Comparison of ENCODE assay signal across 1 cellular context in the genomic region with DNA sequence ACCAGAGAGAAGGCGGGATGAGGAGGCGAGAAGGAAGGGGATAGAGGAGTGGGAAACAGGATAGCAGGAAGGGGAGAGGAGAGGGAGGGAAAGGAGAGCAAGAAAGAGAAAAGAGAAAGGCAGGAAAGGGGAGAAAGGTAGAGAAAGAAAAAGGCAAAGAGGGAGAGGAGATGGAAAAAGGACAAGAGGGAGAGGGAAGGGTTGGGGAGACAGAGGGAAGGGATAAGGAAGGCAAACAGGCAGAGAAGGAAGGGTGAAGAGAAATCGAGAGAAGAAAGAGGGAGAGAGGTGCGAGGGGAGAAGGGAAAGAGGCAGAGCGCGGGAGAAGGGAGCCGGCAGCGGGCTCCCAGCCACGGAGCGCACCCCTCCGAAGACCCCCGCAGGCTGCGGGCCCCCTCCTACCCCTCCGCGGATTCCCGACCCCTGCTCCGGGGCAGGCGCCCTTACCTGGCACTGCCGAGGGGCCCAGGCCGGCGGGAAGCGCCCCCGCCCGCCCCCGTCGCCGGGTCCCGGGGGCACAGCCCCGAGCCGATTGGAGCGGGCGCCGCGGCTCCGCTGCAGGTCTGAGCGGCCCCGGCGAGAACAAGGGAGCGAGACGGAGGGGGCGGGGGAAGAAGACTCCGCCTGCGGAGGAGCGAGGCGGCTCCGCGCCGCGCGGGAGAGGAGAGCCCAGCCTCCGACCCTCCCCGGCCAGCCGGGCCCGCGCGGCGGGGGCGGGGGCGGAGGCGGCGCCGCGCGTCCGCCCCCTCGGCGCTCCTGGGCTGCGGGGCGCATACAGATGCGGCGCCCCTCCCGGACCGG.
TF ChIP-seq lines count a peak whose summit lies in the region.

A gene with protein sequence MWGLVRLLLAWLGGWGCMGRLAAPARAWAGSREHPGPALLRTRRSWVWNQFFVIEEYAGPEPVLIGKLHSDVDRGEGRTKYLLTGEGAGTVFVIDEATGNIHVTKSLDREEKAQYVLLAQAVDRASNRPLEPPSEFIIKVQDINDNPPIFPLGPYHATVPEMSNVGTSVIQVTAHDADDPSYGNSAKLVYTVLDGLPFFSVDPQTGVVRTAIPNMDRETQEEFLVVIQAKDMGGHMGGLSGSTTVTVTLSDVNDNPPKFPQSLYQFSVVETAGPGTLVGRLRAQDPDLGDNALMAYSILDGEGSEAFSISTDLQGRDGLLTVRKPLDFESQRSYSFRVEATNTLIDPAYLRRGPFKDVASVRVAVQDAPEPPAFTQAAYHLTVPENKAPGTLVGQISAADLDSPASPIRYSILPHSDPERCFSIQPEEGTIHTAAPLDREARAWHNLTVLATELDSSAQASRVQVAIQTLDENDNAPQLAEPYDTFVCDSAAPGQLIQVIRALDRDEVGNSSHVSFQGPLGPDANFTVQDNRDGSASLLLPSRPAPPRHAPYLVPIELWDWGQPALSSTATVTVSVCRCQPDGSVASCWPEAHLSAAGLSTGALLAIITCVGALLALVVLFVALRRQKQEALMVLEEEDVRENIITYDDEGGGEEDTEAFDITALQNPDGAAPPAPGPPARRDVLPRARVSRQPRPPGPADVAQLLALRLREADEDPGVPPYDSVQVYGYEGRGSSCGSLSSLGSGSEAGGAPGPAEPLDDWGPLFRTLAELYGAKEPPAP (minus strand): TSS at position 565 of the 801 bp plus-strand sequence. CDS start 1,787 bp downstream, outside the sequence.

TF ChIP-seq in HepG2, 621 proteins besides CTCF, POLR2A, EP300 and RAD21 (continued from another document and continues in another):
- TF ChIP-seq, protein P1, sequence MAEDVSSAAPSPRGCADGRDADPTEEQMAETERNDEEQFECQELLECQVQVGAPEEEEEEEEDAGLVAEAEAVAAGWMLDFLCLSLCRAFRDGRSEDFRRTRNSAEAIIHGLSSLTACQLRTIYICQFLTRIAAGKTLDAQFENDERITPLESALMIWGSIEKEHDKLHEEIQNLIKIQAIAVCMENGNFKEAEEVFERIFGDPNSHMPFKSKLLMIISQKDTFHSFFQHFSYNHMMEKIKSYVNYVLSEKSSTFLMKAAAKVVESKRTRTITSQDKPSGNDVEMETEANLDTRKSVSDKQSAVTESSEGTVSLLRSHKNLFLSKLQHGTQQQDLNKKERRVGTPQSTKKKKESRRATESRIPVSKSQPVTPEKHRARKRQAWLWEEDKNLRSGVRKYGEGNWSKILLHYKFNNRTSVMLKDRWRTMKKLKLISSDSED (CRISPR knock-in tag; IDR thresholded peaks at IDR 0.05) = no peak
- TF ChIP-seq, protein P2, sequence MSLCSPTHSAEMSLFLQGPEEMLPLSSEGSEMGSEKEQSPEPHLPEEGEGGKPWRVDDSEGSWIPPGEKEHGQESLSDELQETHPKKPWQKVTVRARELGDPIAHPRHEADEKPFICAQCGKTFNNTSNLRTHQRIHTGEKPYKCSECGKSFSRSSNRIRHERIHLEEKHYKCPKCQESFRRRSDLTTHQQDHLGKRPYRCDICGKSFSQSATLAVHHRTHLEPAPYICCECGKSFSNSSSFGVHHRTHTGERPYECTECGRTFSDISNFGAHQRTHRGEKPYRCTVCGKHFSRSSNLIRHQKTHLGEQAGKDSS (CRISPR knock-in tag; IDR thresholded peaks at IDR 0.05; ENCODE audit: borderline replicate concordance, low read depth) = 0 out of 2 replicates have a peak, but pooled peaks have one; percentile 12
- TF ChIP-seq ZNF12 (CRISPR knock-in tag; IDR thresholded peaks at IDR 0.05) = no peak
- TF ChIP-seq BCLAF1 (IDR thresholded peaks at IDR 0.05) = no peak
- TF ChIP-seq ZSCAN21 (CRISPR knock-in tag; IDR thresholded peaks at IDR 0.05; ENCODE audit: borderline replicate concordance) = peak; percentile 15
- TF ChIP-seq IRF1 (CRISPR knock-in tag; IDR thresholded peaks at IDR 0.05; ENCODE audit: low read depth) = no peak
- TF ChIP-seq ZNF354B (CRISPR knock-in tag; IDR thresholded peaks at IDR 0.05) = no peak
- peak; percentile 62; the same call in 1 of the 2 replicates for TF ChIP-seq HOXA5 (CRISPR knock-in tag; IDR thresholded peaks at IDR 0.05)
- TF ChIP-seq TRIM24 (CRISPR knock-in tag; IDR thresholded peaks at IDR 0.05) = no peak
- TF ChIP-seq, protein P3, sequence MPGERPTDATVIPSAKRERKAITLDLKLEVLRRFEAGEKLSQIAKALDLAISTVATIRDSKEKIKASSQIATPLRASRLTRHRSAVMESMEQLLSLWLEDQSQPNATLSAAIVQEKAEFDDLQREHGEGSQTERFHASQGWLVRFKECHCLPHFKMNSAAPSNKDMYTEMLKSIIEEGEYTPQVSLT (CRISPR knock-in tag; IDR thresholded peaks at IDR 0.05; ENCODE audit: borderline replicate concordance, low read depth) = no peak
- TF ChIP-seq MED13 (CRISPR knock-in tag; IDR thresholded peaks at IDR 0.05) = no peak
- TF ChIP-seq MAF1 (CRISPR knock-in tag; IDR thresholded peaks at IDR 0.05; ENCODE audit: borderline replicate concordance) = peak; percentile 17; the same call in 1 of the 2 replicates
- TF ChIP-seq TFDP2 (CRISPR knock-in tag; IDR thresholded peaks at IDR 0.05) = peak; percentile 13; the same call in 1 of the 2 replicates
- no peak for TF ChIP-seq MXI1 (IDR thresholded peaks at IDR 0.05; ENCODE audit: borderline replicate concordance, low read depth, low read length)
- no peak for TF ChIP-seq NFE2 (CRISPR knock-in tag; IDR thresholded peaks at IDR 0.05)
- no peak for TF ChIP-seq MEIS2 (CRISPR knock-in tag; IDR thresholded peaks at IDR 0.05)
- no peak for TF ChIP-seq ZNF883 (CRISPR knock-in tag; IDR thresholded peaks at IDR 0.05; ENCODE audit: not compliant biosample characterization)
- TF ChIP-seq ZNF616 (CRISPR knock-in tag; IDR thresholded peaks at IDR 0.05; ENCODE audit: low read depth) = no peak
- TF ChIP-seq EZH2 (conservative IDR thresholded peaks at IDR 0.05; ENCODE audit: low read depth, low read length) = peak; percentile 77
- 0 out of 2 replicates have a peak, but pooled peaks have one; percentile 45 for TF ChIP-seq DMTF1 (CRISPR knock-in tag; IDR thresholded peaks at IDR 0.05)
- TF ChIP-seq ZNF333 (CRISPR knock-in tag; IDR thresholded peaks at IDR 0.05; ENCODE audit: borderline replicate concordance) = no peak
- TF ChIP-seq, protein P4, sequence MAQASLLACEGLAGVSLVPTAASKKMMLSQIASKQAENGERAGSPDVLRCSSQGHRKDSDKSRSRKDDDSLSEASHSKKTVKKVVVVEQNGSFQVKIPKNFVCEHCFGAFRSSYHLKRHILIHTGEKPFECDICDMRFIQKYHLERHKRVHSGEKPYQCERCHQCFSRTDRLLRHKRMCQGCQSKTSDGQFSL (CRISPR knock-in tag; IDR thresholded peaks at IDR 0.05) = 0 out of 2 replicates have a peak, but pooled peaks have one; percentile 14
- no peak for TF ChIP-seq ZBTB37 (CRISPR knock-in tag; IDR thresholded peaks at IDR 0.05)
- TF ChIP-seq MTERF4 (CRISPR knock-in tag; IDR thresholded peaks at IDR 0.05) = no peak
- TF ChIP-seq ATF4 (CRISPR knock-in tag; IDR thresholded peaks at IDR 0.05) = no peak
- no peak for TF ChIP-seq ZSCAN20 (CRISPR knock-in tag; IDR thresholded peaks at IDR 0.05; ENCODE audit: borderline replicate concordance)
- TF ChIP-seq ZFP62 (CRISPR knock-in tag; IDR thresholded peaks at IDR 0.05) = no peak
- TF ChIP-seq ZNF496 (CRISPR knock-in tag; IDR thresholded peaks at IDR 0.05; ENCODE audit: insufficient replicate concordance) = no peak
- no peak for TF ChIP-seq ZNF749 (CRISPR knock-in tag; IDR thresholded peaks at IDR 0.05; ENCODE audit: borderline replicate concordance)
- TF ChIP-seq RXRB (CRISPR knock-in tag; IDR thresholded peaks at IDR 0.05; ENCODE audit: borderline replicate concordance) = no peak
- TF ChIP-seq HOXD1 (CRISPR knock-in tag; IDR thresholded peaks at IDR 0.05) = no peak
- no peak for TF ChIP-seq ZNF34 (CRISPR knock-in tag; IDR thresholded peaks at IDR 0.05; ENCODE audit: borderline replicate concordance)
- no peak for TF ChIP-seq REPIN1 (CRISPR knock-in tag; IDR thresholded peaks at IDR 0.05; ENCODE audit: borderline replicate concordance, low read depth)
- TF ChIP-seq SIX4 (CRISPR knock-in tag; IDR thresholded peaks at IDR 0.05) = no peak
- no peak for TF ChIP-seq BORCS8-MEF2B (CRISPR knock-in tag; IDR thresholded peaks at IDR 0.05)
- no peak for TF ChIP-seq GFI1 (CRISPR knock-in tag; IDR thresholded peaks at IDR 0.05; ENCODE audit: borderline replicate concordance)
- TF ChIP-seq ZMYM4 (CRISPR knock-in tag; IDR thresholded peaks at IDR 0.05) = no peak
- no peak for TF ChIP-seq ELF4 (CRISPR knock-in tag; IDR thresholded peaks at IDR 0.05; ENCODE audit: borderline replicate concordance)
- no peak for TF ChIP-seq ZNF878 (CRISPR knock-in tag; IDR thresholded peaks at IDR 0.05)
- TF ChIP-seq FOXP1 (IDR thresholded peaks at IDR 0.05) = peak; percentile 63; the same call in 1 of the 2 replicates
- TF ChIP-seq FOXP1 (CRISPR knock-in tag; IDR thresholded peaks at IDR 0.05) = no peak
- TF ChIP-seq ZNF224 (CRISPR knock-in tag; IDR thresholded peaks at IDR 0.05) = no peak
- TF ChIP-seq IKZF1 (IDR thresholded peaks at IDR 0.05) = peak; percentile 92; the same call in 1 of the 2 replicates
- 0 out of 2 replicates have a peak, but pooled peaks have one; percentile 16 for TF ChIP-seq ARID2 (CRISPR knock-in tag; IDR thresholded peaks at IDR 0.05; ENCODE audit: borderline replicate concordance)
- no peak for TF ChIP-seq ZNF501 (CRISPR knock-in tag; IDR thresholded peaks at IDR 0.05)
